29 cellular contexts compared by ENCODE assay signal in the genomic region with DNA sequence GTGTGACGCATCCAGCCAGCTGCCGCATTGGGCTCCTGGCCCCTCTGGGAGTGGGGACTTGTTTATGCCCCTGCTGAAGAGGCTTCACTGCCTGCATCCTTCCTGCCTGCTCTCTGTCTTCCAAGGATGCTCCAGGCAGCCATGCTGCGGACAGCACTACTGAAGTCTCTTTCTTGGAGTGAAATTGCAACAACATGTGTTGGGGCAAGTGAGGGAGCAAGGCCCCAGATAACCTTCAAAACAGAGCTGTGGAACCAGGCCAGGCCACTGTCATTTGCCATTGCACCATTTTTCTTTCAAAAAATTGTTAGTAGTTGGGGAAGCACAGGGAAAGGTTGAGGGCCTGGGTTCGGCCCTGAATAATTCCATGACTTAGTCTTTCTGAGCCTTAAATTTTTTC.
"Had no signal": no experiment of that assay in that cellular context is flagged by ENCODE, and none has a peak within 500 bp of the region (broad histone marks: within the 10 kb centered on the region; RNA-seq: fewer than 3 reads in every experiment).

No MANE protein-coding gene starts in this region.

- H2AFZ ChIP-seq: neural progenitor cell, parathyroid adenoma had no signal

- DNase-seq: naive thymus-derived CD8-positive, alpha-beta T cell; nephron progenitor cell; occipital lobe; ovary; posterior cingulate gyrus; psoas muscle; right lobe of liver; sigmoid colon; small intestine; stimulated activated CD4-positive, alpha-beta T cell treated with anti-CD3 and anti-CD28 coated beads, Interleukin-12 subunit alpha, Interleukin-12 subunit beta, amount 100 ng/mL, for 4 hours; stimulated activated CD4-positive, alpha-beta T cell treated with anti-CD3 and anti-CD28 coated beads, Interleukin-1b, Interleukin-23, amount 100 ng/mL, for 48 hours; stimulated activated CD4-positive, alpha-beta T cell treated with anti-CD3 and anti-CD28 coated beads, Interleukin-4, amount 100 ng/mL, for 1 hour; stimulated activated CD4-positive, alpha-beta T cell treated with anti-CD3 and anti-CD28 coated beads, Interleukin-4, amount 100 ng/mL, for 4 hours; stimulated activated CD8-positive, alpha-beta memory T cell treated with anti-CD3 and anti-CD28 coated beads, Interleukin-4, amount 100 ng/mL, for 48 hours; stimulated activated naive CD4-positive, alpha-beta T cell; stimulated activated naive CD8-positive, alpha-beta T cell treated with anti-CD3 and anti-CD28 coated beads, Interleukin-15, amount 100 ng/mL, for 72 hours; stimulated activated naive CD8-positive, alpha-beta T cell treated with anti-CD3 and anti-CD28 coated beads, Interleukin-15, Interleukin-2, amounts not matched to agents 100 U/mL and 50 U/mL, for 24 hours; substantia nigra; testis; tibial artery; transverse colon; upper lobe of right lung; uterus had no signal

- H3K9ac ChIP-seq: neural progenitor cell, parathyroid adenoma had no signal

- H3K4me2 ChIP-seq: neural progenitor cell had no signal

- ATAC-seq: naive thymus-derived CD8-positive, alpha-beta T cell; natural killer cell treated with Interleukin-12 subunit alpha and Interleukin-12 subunit beta and Interleukin-15 and Interleukin-18, amount 100 ng/mL, for 72 hours; psoas muscle; right cardiac atrium; right lobe of liver; stimulated activated memory B cell treated with anti-CD40 and anti-IgM and Interleukin-4, amounts not matched to agents 10 μg/mL and 1 μg/mL and 100 μg/mL, for 72 hours; stimulated activated naive CD8-positive, alpha-beta T cell treated with anti-CD3 and anti-CD28 coated beads, Interleukin-15, amount 100 ng/mL, for 72 hours; stimulated activated naive CD8-positive, alpha-beta T cell treated with anti-CD3 and anti-CD28 coated beads, Interleukin-15, Interleukin-2, amounts not matched to agents 100 U/mL and 50 U/mL, for 24 hours; upper lobe of right lung had no signal

- H3K27me3 ChIP-seq: neural progenitor cell, ovary, right lobe of liver, sigmoid colon, suprapubic skin, testis, tibial artery, transverse colon, upper lobe of right lung, uterus had no signal

- H3K4me3 ChIP-seq: neural progenitor cell, ovary, psoas muscle, right lobe of liver, sigmoid colon, suprapubic skin, testis, tibial artery, transverse colon, upper lobe of right lung, uterus had no signal

- FAIRE-seq: small intestine had no signal

- H3K36me3 ChIP-seq: neural progenitor cell, ovary, right lobe of liver, sigmoid colon, suprapubic skin, tibial artery, transverse colon, upper lobe of right lung, uterus had no signal

- H3K4me1 ChIP-seq: neural progenitor cell, parathyroid adenoma, psoas muscle, right lobe of liver, sigmoid colon, suprapubic skin, testis, transverse colon, upper lobe of right lung, uterus had no signal

- H3K9me3 ChIP-seq: ovary, psoas muscle, right lobe of liver, suprapubic skin, testis, tibial artery, upper lobe of right lung had no signal

- H3K27ac ChIP-seq: neural progenitor cell, ovary, parathyroid adenoma, psoas muscle, right lobe of liver, sigmoid colon, suprapubic skin, testis, tibial artery, transverse colon, upper lobe of right lung, uterus had no signal

- H3K79me2 ChIP-seq: parathyroid adenoma had no signal
